8 cellular contexts compared by ENCODE assay signal in the genomic region with DNA sequence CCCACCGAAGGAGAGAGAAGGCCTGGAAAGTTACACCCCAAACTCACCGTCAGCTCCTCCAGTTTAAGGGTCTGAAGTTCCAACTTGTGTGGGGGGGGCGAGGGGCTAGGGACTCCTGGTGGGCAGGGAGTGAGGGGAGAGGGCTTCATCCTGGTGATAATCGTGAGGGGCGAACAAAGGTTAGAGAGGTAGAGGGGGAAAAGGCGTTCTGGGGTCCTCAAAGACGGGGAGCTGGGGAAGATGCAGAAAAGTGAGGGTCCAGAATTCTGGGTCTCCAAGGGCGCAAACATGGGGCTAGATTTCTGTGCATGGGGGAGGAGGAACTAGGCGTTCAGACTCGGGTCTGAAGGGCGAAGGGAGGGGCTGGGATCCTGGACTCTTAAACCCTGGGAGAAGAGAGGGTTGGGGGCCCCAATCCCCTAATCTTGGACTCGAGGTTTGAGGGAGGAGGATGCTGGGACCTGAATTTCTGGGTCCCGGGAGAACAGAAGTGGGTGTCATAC. TPM values are rescaled to one million over a fixed set of nuclear protein-coding genes. Genes with fewer than 3 reads are reported as not detected.
A peak's percentile ranks its signal among the peaks of the same experiment; 100 is the strongest.
DNase-seq lines count a peak whose midpoint lies in the region; ATAC-seq and TF ChIP-seq lines count a peak whose summit lies in the region.

No MANE protein-coding gene starts in this region.

- H3K27me3 Mint-ChIP-seq in stimulated activated naive CD8-positive, alpha-beta T cell treated with anti-CD3 and anti-CD28 coated beads, Interleukin-15, Interleukin-2, amounts not matched to agents 100 ng/mL and 50 ng/mL, for 24 hours: no peaks in the 10 kb centered on the region
- H3K27me3 Mint-ChIP-seq in chondrocyte (ENCODE audit: low read depth): no peaks in the 10 kb centered on the region

- peak overlapping the region; percentile 83 for H3K9ac ChIP-seq in mucosa of stomach (ENCODE audit: low read length)

- no peak for TF ChIP-seq CTCF in chondrocyte (IDR thresholded peaks at IDR 0.05)

- H3K36me3 Mint-ChIP-seq in stimulated activated naive CD8-positive, alpha-beta T cell treated with anti-CD3 and anti-CD28 coated beads, Interleukin-15, Interleukin-2, amounts not matched to agents 100 ng/mL and 50 ng/mL, for 24 hours (ENCODE audit: low read depth): no peaks in the 10 kb centered on the region
- H3K36me3 Mint-ChIP-seq in chondrocyte (ENCODE audit: low read depth): no peaks in the 10 kb centered on the region

- peak overlapping the region; percentile 31 for H3K4me3 ChIP-seq in mucosa of stomach (ENCODE audit: low read length)

- H3K9me3 Mint-ChIP-seq in stimulated activated naive CD8-positive, alpha-beta T cell treated with anti-CD3 and anti-CD28 coated beads, Interleukin-15, Interleukin-2, amounts not matched to agents 100 ng/mL and 50 ng/mL, for 24 hours: no peaks in the 10 kb centered on the region
- H3K9me3 Mint-ChIP-seq in chondrocyte (ENCODE audit: low read depth): no peaks in the 10 kb centered on the region

- H3K4me3 Mint-ChIP-seq in stimulated activated naive CD8-positive, alpha-beta T cell treated with anti-CD3 and anti-CD28 coated beads, Interleukin-15, Interleukin-2, amounts not matched to agents 100 ng/mL and 50 ng/mL, for 24 hours: peak overlapping the region; percentile 83
- H3K4me3 Mint-ChIP-seq in chondrocyte (ENCODE audit: unreplicated experiment): peak overlapping the region; percentile 91

- peaks cover 15% of the 10 kb centered on the region for H3K4me1 Mint-ChIP-seq in stimulated activated naive CD8-positive, alpha-beta T cell treated with anti-CD3 and anti-CD28 coated beads, Interleukin-15, Interleukin-2, amounts not matched to agents 100 ng/mL and 50 ng/mL, for 24 hours (ENCODE audit: low read depth)
- H3K4me1 Mint-ChIP-seq in chondrocyte (ENCODE audit: low read depth): peaks cover 37% of the 10 kb centered on the region

- peak overlapping the region; percentile 89 for H3K27ac Mint-ChIP-seq in stimulated activated naive CD8-positive, alpha-beta T cell treated with anti-CD3 and anti-CD28 coated beads, Interleukin-15, Interleukin-2, amounts not matched to agents 100 ng/mL and 50 ng/mL, for 24 hours
- H3K27ac Mint-ChIP-seq in chondrocyte (ENCODE audit: unreplicated experiment): peak overlapping the region; percentile 97

- H3K36me3 ChIP-seq in mucosa of stomach (ENCODE audit: control insufficient read depth, insufficient read depth, low read length): no peaks in the 10 kb centered on the region

- H3K27me3 ChIP-seq in mucosa of stomach (ENCODE audit: control insufficient read depth, insufficient read depth, low read length): no peaks in the 10 kb centered on the region

- no peak for DNase-seq in stimulated activated naive CD8-positive, alpha-beta T cell treated with anti-CD3 and anti-CD28 coated beads, Interleukin-15, Interleukin-2, amounts not matched to agents 100 U/mL and 50 U/mL, for 24 hours
- DNase-seq in chondrocyte (ENCODE audit: low spot score) (no peak), HK-2 (ENCODE audit: unreplicated experiment) (no peak), GM19238 (ENCODE audit: insufficient read length, low spot score) (no peak)

- ATAC-seq in stimulated activated naive CD8-positive, alpha-beta T cell treated with anti-CD3 and anti-CD28 coated beads, Interleukin-15, Interleukin-2, amounts not matched to agents 100 U/mL and 50 U/mL, for 24 hours: no peak
- ATAC-seq in HG02885 (IDR thresholded peaks at IDR 0.05; ENCODE audit: poor library complexity, unreplicated experiment) (no peak), GM21528 (IDR thresholded peaks at IDR 0.05; ENCODE audit: low FRiP score, unreplicated experiment) (no peak)

- peaks cover 42% of the 10 kb centered on the region for H3K4me1 ChIP-seq in mucosa of stomach (ENCODE audit: control insufficient read depth, insufficient read depth, low read length)

- no peaks in the 10 kb centered on the region for H3K9me3 ChIP-seq in mucosa of stomach (ENCODE audit: control insufficient read depth, low read length)

RNA-seq across cellular contexts. Expression of gene MAMSTR, which starts 4.7 kb away (rescaled TPM):
- total RNA-seq in chondrocyte: 1.6 to 2.9 TPM (median 1.7 TPM) in 3 replicates

RNA-seq across cellular contexts. Expression of gene FUT2, which starts 19.0 kb away (rescaled TPM):
- total RNA-seq in chondrocyte: not detected in 3 replicates

RNA-seq across cellular contexts. Expression of gene RASIP1, which starts 25.6 kb away (rescaled TPM):
- total RNA-seq in chondrocyte: 0.31 to 1.00 TPM (median 0.62 TPM) in 3 replicates

RNA-seq across cellular contexts. Expression of gene IZUMO1, which starts 31.9 kb away (rescaled TPM):
- not detected in 3 replicates for total RNA-seq in chondrocyte

RNA-seq across cellular contexts. Expression of gene FUT1, which starts 37.6 kb away (rescaled TPM):
- total RNA-seq in chondrocyte: 0.44 to 0.52 TPM in 2 of 3 replicates, not detected in the other
